Comparison of ENCODE assay signal across 9 cellular contexts in genomic region chr2:121748202-121748601, GRCh38. TPM values are rescaled to one million over a fixed set of nuclear protein-coding genes. Genes with fewer than 3 reads are reported as not detected.
A peak's percentile ranks its signal among the peaks of the same experiment; 100 is the strongest.
DNase-seq lines count a peak whose midpoint lies in the region; FAIRE-seq and TF ChIP-seq lines count a peak whose summit lies in the region.
"Had no signal": no experiment of that assay in that cellular context is flagged by ENCODE, and none has a peak within 500 bp of the region (broad histone marks: within the 10 kb centered on the region; RNA-seq: fewer than 3 reads in every experiment).

No MANE protein-coding gene starts in this region.

- no peak overlapping the region for H3K4me2 ChIP-seq in SK-N-SH

- H3K4me1 ChIP-seq in HAP-1 (no peaks in the 10 kb centered on the region), SK-N-SH (ENCODE audit: control insufficient read depth in 1 of 2, insufficient read depth in 2 of 2, low read depth in 1 of 2, low read length in 1 of 2) (no peaks in the 10 kb centered on the region)

- no peak overlapping the region for H3K4me3 ChIP-seq in HAP-1
- no peak overlapping the region for H3K4me3 ChIP-seq in SK-N-SH (ENCODE audit: low read depth in 2 of 2, low read length in 1 of 2)

- no peaks in the 10 kb centered on the region for H3K36me3 ChIP-seq in HAP-1 (replicated peaks)
- H3K36me3 ChIP-seq in SK-N-SH (replicated peaks in 1 of 2; ENCODE audit: control insufficient read depth in 1 of 2, insufficient read depth in 2 of 2, low read length in 1 of 2) = no peaks in the 10 kb centered on the region

- POLR2A ChIA-PET in SK-N-SH (lab: Yijun Ruan, JAX) = interaction anchor here (0.6 kb wide), 1 partner anchor 289 kb away, joined by 3 read pairs; no protein-coding TSS in a partner anchor

- H3K79me2 ChIP-seq in SK-N-SH (ENCODE audit: insufficient read depth) = no peaks in the 10 kb centered on the region

- no peak overlapping the region for H3K27ac ChIP-seq in SK-N-SH (ENCODE audit: low read depth in 2 of 2, low read length in 1 of 2)

- no peak for FAIRE-seq in D721Med (lab: Jason Lieb, UNC)
- FAIRE-seq: frontal cortex had no signal

- CTCF ChIA-PET in SK-N-SH (lab: Yijun Ruan, JAX) = interaction anchor here (1.1 kb wide), 1 partner anchor 24 kb away, joined by 3 read pairs; no protein-coding TSS in a partner anchor

- no peak overlapping the region for H3K9ac ChIP-seq in SK-N-SH

- H3K9me3 ChIP-seq in HAP-1 (no peaks in the 10 kb centered on the region), SK-N-SH (no peaks in the 10 kb centered on the region)

- WGBS in SK-N-SH (ENCODE audit: low lambda C conversion rate) = 53% methylated on average over 4 of the region's 4 CpGs

- H3K9me2 ChIP-seq in SK-N-SH = no peaks in the 10 kb centered on the region

- TF ChIP-seq EP300 in SK-N-SH (IDR thresholded peaks at IDR 0.05; ENCODE audit: borderline replicate concordance in 1 of 2, low read depth in 1 of 2, low read length in 1 of 2) = no peak

- H3K27me3 ChIP-seq in HAP-1 (ENCODE audit: low read depth) (no peaks in the 10 kb centered on the region), SK-N-SH (ENCODE audit: insufficient read depth) (no peaks in the 10 kb centered on the region)

- DNase-seq in D721Med (ENCODE audit: insufficient read length, low spot score) (no peak), HAP-1 (ENCODE audit: low spot score in 2 of 2) (peak; percentile 51 to 61), SK-N-SH (no peak), glomerular visceral epithelial cell (ENCODE audit: extremely low spot score) (peak; percentile 39), NCI-H1694 (lab: John Stamatoyannopoulos, UW) (no peak), nucleus accumbens (lab: John Stamatoyannopoulos, UW) (no peak), GM13976 (ENCODE audit: low spot score) (no peak), medulla oblongata (ENCODE audit: extremely low spot score) (no peak)

- TF ChIP-seq CTCF in D721Med (IDR thresholded peaks at IDR 0.05; ENCODE audit: insufficient read depth, missing control alignments) = peak; percentile 48
- peak; percentile 44 for TF ChIP-seq CTCF in SK-N-SH (IDR thresholded peaks at IDR 0.05)
- TF ChIP-seq CTCF in GM13976 (IDR thresholded peaks at IDR 0.05; ENCODE audit: borderline replicate concordance, control extremely low read depth, extremely low read depth, insufficient read depth, missing control alignments) = no peak

- H2AFZ ChIP-seq in SK-N-SH (ENCODE audit: low read depth) = peak overlapping the region; percentile 68; the same call in 1 of the 2 replicates

- in situ Hi-C loops in HAP-1 (cut with MboI; ENCODE audit: low sequenced_read_pairs) (no loop called here), GM13976 (cut with MboI; ENCODE audit: low sequenced_read_pairs, unreplicated experiment) (no loop called here)

- H4K20me1 ChIP-seq in SK-N-SH (ENCODE audit: insufficient read depth) = no peaks in the 10 kb centered on the region

- H3F3A ChIP-seq in SK-N-SH (replicated peaks; ENCODE audit: insufficient read depth) = peaks cover 2% of the 10 kb centered on the region

- TF ChIP-seq RAD21 in SK-N-SH (IDR thresholded peaks at IDR 0.05; ENCODE audit: low read length) = peak; percentile 44

TF ChIP-seq in SK-N-SH, 30 proteins besides CTCF, POLR2A, EP300 and RAD21:
- peak; percentile 40; the same call in 1 of the 2 replicates for TF ChIP-seq ELF1 (IDR thresholded peaks at IDR 0.05)
- TF ChIP-seq MEF2A (IDR thresholded peaks at IDR 0.05; ENCODE audit: borderline replicate concordance, low read depth) = no peak
TF ChIP-seq in SK-N-SH: peak in this region for 1.

RNA-seq across cellular contexts. Expression of gene TSN, which starts 7.2 kb away (rescaled TPM):
- 26.1 and 35.1 TPM in 2 replicates for polyA plus RNA-seq in SK-N-SH (2012; rRNA removed)
- polyA plus RNA-seq in SK-N-SH (2012; cell fraction: cytosol; rRNA removed) = 36.5 and 40.7 TPM in 2 replicates
- 12.2 and 16.9 TPM in 2 replicates for polyA plus RNA-seq in SK-N-SH (2012; cell fraction: nucleus; rRNA removed)

RNA-seq across cellular contexts. Expression of gene NIFK, which starts 11.5 kb away (rescaled TPM):
- polyA plus RNA-seq in SK-N-SH (2012; rRNA removed) = 17.0 and 22.8 TPM in 2 replicates
- polyA plus RNA-seq in SK-N-SH (2012; cell fraction: cytosol; rRNA removed) = 27.2 and 43.1 TPM in 2 replicates
- 15.2 and 23.2 TPM in 2 replicates for polyA plus RNA-seq in SK-N-SH (2012; cell fraction: nucleus; rRNA removed)

Comparison
In these comparisons a context has a peak if more than half of its experiments do, and no peak if none do; other contexts are left out.
1. DNase-seq: peak in HAP-1 (2 of 2) and glomerular visceral epithelial cell (single experiment); none in D721Med (single experiment), SK-N-SH (single experiment), NCI-H1694 (single experiment), nucleus accumbens (0 of 56), GM13976 (single experiment) and medulla oblongata (single experiment).